In the genomic region with DNA sequence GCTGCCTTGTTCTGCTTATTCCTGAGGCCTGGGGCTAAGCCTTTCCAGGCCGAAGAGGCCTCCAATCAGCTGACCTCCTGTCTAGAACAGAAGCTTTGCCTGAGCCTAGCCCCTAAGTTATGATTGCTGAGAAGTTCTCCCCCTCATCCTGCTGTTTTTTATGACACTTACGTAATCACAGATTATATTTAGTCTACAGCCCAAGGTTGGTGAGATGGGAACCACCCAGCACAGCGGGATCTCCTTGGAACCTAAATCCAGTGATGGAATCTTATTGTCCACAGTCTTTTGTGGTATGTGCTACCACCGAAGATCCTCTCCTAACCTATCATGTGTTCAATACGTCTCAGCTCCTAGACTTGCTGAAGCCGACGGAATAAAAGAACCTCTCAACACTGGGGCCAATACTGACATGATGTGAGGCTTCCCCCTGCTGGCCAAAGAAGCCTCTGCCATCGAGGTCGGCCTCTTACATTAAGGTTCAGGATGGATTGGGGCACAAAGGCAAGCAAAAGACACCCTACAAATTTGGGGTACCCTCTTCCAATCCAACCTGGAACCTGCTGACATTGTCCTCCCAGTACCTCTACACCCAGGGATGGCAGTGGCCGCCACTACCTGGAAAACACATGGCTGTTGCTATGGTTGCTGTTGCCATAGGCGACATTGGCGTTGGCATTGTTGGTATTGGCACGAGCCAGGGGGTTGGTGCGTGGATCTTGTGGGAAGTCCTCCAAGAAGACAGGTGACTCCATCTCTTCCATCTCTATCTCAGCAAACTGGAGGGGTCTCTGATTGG, we compare ENCODE assay signal across 1 cellular context.
TF ChIP-seq lines count a peak whose summit lies in the region.

No MANE protein-coding gene starts in this region.

TF ChIP-seq in GM23338, 12 proteins besides CTCF, POLR2A, EP300 and RAD21 (continued from another document):
- TF ChIP-seq, protein P1, sequence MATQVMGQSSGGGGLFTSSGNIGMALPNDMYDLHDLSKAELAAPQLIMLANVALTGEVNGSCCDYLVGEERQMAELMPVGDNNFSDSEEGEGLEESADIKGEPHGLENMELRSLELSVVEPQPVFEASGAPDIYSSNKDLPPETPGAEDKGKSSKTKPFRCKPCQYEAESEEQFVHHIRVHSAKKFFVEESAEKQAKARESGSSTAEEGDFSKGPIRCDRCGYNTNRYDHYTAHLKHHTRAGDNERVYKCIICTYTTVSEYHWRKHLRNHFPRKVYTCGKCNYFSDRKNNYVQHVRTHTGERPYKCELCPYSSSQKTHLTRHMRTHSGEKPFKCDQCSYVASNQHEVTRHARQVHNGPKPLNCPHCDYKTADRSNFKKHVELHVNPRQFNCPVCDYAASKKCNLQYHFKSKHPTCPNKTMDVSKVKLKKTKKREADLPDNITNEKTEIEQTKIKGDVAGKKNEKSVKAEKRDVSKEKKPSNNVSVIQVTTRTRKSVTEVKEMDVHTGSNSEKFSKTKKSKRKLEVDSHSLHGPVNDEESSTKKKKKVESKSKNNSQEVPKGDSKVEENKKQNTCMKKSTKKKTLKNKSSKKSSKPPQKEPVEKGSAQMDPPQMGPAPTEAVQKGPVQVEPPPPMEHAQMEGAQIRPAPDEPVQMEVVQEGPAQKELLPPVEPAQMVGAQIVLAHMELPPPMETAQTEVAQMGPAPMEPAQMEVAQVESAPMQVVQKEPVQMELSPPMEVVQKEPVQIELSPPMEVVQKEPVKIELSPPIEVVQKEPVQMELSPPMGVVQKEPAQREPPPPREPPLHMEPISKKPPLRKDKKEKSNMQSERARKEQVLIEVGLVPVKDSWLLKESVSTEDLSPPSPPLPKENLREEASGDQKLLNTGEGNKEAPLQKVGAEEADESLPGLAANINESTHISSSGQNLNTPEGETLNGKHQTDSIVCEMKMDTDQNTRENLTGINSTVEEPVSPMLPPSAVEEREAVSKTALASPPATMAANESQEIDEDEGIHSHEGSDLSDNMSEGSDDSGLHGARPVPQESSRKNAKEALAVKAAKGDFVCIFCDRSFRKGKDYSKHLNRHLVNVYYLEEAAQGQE (IDR thresholded peaks at IDR 0.05; ENCODE audit: unreplicated experiment) = no peak
- no peak for TF ChIP-seq CREB1 (CRISPR knock-in tag; IDR thresholded peaks at IDR 0.05; ENCODE audit: low read depth)
- no peak for TF ChIP-seq ZNF331 (CRISPR knock-in tag; IDR thresholded peaks at IDR 0.05; ENCODE audit: low read depth)
- no peak for TF ChIP-seq EZH2phosphoT487 (IDR thresholded peaks at IDR 0.05; ENCODE audit: unreplicated experiment)
- TF ChIP-seq, protein P2, sequence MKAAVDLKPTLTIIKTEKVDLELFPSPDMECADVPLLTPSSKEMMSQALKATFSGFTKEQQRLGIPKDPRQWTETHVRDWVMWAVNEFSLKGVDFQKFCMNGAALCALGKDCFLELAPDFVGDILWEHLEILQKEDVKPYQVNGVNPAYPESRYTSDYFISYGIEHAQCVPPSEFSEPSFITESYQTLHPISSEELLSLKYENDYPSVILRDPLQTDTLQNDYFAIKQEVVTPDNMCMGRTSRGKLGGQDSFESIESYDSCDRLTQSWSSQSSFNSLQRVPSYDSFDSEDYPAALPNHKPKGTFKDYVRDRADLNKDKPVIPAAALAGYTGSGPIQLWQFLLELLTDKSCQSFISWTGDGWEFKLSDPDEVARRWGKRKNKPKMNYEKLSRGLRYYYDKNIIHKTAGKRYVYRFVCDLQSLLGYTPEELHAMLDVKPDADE (IDR thresholded peaks at IDR 0.05) = no peak
- no peak for TF ChIP-seq NANOG (IDR thresholded peaks at IDR 0.05; ENCODE audit: borderline replicate concordance)
- no peak for TF ChIP-seq POLR2AphosphoS5 (IDR thresholded peaks at IDR 0.05; ENCODE audit: low read depth)
- TF ChIP-seq ZNF114 (CRISPR knock-in tag; IDR thresholded peaks at IDR 0.05) = no peak
